8 cellular contexts compared by ENCODE assay signal in genomic region chr1:233584376-233584775, GRCh38. TPM values are rescaled to one million over a fixed set of nuclear protein-coding genes. Genes with fewer than 3 reads are reported as not detected.
"Had no signal": no experiment of that assay in that cellular context is flagged by ENCODE, and none has a peak within 500 bp of the region (broad histone marks: within the 10 kb centered on the region; RNA-seq: fewer than 3 reads in every experiment).

No MANE protein-coding gene starts in this region.

- DNase-seq: GDM1, GF-D8 had no signal

- FAIRE-seq: G401.6, GM12891, GM12892, GM18507, GM19239 had no signal

RNA-seq across cellular contexts. Expression of gene KCNK1, which starts 29.5 kb away (rescaled TPM):
- total RNA-seq: G401 had no signal
